In genomic region chr10:24617771-24618396, GRCh38 we compare ENCODE assay signal across 8 cellular contexts.
DNase-seq lines count a peak whose midpoint lies in the region; ATAC-seq, FAIRE-seq and TF ChIP-seq lines count a peak whose summit lies in the region.

No MANE protein-coding gene starts in this region.

- 57 to 66% (median 65%) methylated on average over 7 of the region's 7 CpGs for WGBS in small intestine, 3 donors

- no peak for FAIRE-seq in small intestine (lab: Jason Lieb, UNC)

- ATAC-seq in HG02870 (IDR thresholded peaks at IDR 0.05; ENCODE audit: unreplicated experiment) (peak; percentile 60), RWPE2 (ENCODE audit: low read depth) (no peak), left cardiac atrium (peak; percentile 48 to 50), GM18498 (IDR thresholded peaks at IDR 0.05; ENCODE audit: unreplicated experiment) (no peak), HG03025 (IDR thresholded peaks at IDR 0.05; ENCODE audit: low FRiP score, unreplicated experiment) (no peak)
- ATAC-seq in activated naive CD4-positive, alpha-beta T cell treated with anti-CD3 and anti-CD28 coated beads, Interleukin-2, amount 50 U/mL, for 72 hours = peak; percentile 42 to 53

- H3K9me3 ChIP-seq in RWPE2 (ENCODE audit: severe bottlenecking) (no peaks in the 10 kb centered on the region), small intestine (ENCODE audit: control insufficient read depth, low read depth) (no peaks in the 10 kb centered on the region)

- intact Hi-C loops in left cardiac atrium (cut with DNase I) = loop anchor here in 1 of 2 donors (5.0 kb wide), 1 partner anchor 464 kb away; no protein-coding TSS in a partner anchor

- peaks cover 45% of the 10 kb centered on the region for H3K36me3 ChIP-seq in RWPE2 (ENCODE audit: low read depth)
- H3K36me3 ChIP-seq in small intestine (ENCODE audit: control insufficient read depth in 2 of 2, insufficient read depth in 2 of 2, low read length in 2 of 2) = peaks cover 0 to 6% of the 10 kb centered on the region in 2 donors

- H3K27ac Mint-ChIP-seq in activated naive CD4-positive, alpha-beta T cell treated with anti-CD3 and anti-CD28 coated beads, Interleukin-2, amount 50 U/mL, for 72 hours = peak overlapping the region in 1 of 2 donors; percentile 53

- H3K27ac ChIP-seq in RWPE2 (ENCODE audit: poor library complexity, severe bottlenecking) = peak overlapping the region; percentile 3
- H3K27ac ChIP-seq in small intestine (ENCODE audit: low read depth in 1 of 2, low read length in 1 of 2) = no peak overlapping the region

- H3K27me3 ChIP-seq in RWPE2 (ENCODE audit: insufficient read depth, poor library complexity, severe bottlenecking) (no peaks in the 10 kb centered on the region), small intestine (ENCODE audit: control insufficient read depth in 2 of 2, insufficient read depth in 2 of 2, low read length in 2 of 2) (no peaks in the 10 kb centered on the region)

- H3K4me3 ChIP-seq in RWPE2 (ENCODE audit: severe bottlenecking) (no peak overlapping the region), small intestine (ENCODE audit: low read depth in 1 of 2, low read length in 2 of 2) (no peak overlapping the region)

- peak; percentile 83 for TF ChIP-seq CTCF in RWPE2 (IDR thresholded peaks at IDR 0.05; ENCODE audit: poor library complexity, severe bottlenecking)

- DNase-seq in ELF-1 (ENCODE audit: low read depth, low spot score) (peak; percentile 91), RWPE2 (ENCODE audit: low spot score) (no peak), left cardiac atrium (peak; percentile 54), small intestine (peak; percentile 42)
- DNase-seq in activated naive CD4-positive, alpha-beta T cell treated with anti-CD3 and anti-CD28 coated beads, Interleukin-2, amount 50 U/mL, for 72 hours (ENCODE audit: low spot score in 2 of 2) = peak in 1 of 2 donors; percentile 67

- no peaks in the 10 kb centered on the region for H3K9me3 Mint-ChIP-seq in activated naive CD4-positive, alpha-beta T cell treated with anti-CD3 and anti-CD28 coated beads, Interleukin-2, amount 50 U/mL, for 72 hours

- H3K4me1 ChIP-seq in RWPE2 (ENCODE audit: insufficient read depth, poor library complexity, severe bottlenecking) = peaks cover 20% of the 10 kb centered on the region
- H3K4me1 ChIP-seq in small intestine (ENCODE audit: control insufficient read depth in 2 of 2, insufficient read depth in 1 of 2, low read depth in 1 of 2, low read length in 1 of 2) = no peaks in the 10 kb centered on the region

- H3K36me3 Mint-ChIP-seq in activated naive CD4-positive, alpha-beta T cell treated with anti-CD3 and anti-CD28 coated beads, Interleukin-2, amount 50 U/mL, for 72 hours = peaks cover 4 to 7% of the 10 kb centered on the region in 2 donors

Comparison
In these comparisons a context has a peak if more than half of its experiments do, and no peak if none do; other contexts are left out.
1. ATAC-seq: peak in HG02870 (single experiment), activated naive CD4-positive, alpha-beta T cell treated with anti-CD3 and anti-CD28 coated beads, Interleukin-2, amount 50 U/mL, for 72 hours (2 of 2) and left cardiac atrium (2 of 2); none in RWPE2 (single experiment), GM18498 (single experiment) and HG03025 (single experiment).